8 cellular contexts compared by ENCODE assay signal in the genomic region with DNA sequence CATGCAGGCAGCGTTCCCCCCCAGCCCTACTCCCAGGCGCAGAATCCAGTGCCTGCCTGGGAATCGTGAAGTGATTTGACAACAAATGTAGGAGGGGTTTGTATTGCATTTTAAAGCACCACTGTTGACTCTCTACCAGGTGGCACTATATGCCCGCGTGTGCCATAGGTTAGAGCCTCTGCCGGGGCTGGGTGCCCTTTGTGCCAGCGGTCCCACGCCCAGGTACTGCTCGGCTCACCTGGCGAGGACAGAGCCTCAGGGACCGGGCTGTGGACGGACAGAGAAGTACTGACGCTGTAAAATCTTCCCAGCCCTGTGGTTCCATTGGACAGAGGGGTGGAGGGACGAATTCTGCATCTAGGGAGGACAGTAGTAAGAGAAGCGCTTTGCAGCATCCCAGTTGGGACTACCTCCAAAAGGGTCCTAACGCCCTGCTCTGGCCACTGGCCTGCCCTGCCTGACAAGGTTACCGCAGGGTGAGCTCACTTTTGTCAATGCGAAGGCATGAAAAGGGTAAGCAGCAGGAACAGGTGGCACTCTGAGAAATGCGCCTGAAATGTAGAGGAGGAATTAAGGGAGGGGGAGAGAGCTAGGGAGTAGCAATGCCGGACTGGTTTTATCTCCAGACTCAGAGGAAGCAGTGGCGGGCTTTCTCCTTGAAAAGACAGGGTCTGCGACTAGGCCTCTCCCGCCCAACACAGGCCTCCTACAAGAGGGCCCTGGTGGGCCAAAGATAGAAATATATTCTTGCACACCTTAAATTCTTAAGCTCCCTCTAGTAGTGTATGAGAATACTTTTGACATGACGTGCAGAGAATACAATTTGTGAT. TPM values are rescaled to one million over a fixed set of nuclear protein-coding genes. Genes with fewer than 3 reads are reported as not detected.
A peak's percentile ranks its signal among the peaks of the same experiment; 100 is the strongest.
DNase-seq lines count a peak whose midpoint lies in the region; ATAC-seq and TF ChIP-seq lines count a peak whose summit lies in the region.

No MANE protein-coding gene starts in this region.

- intact Hi-C loops in Caco-2 (cut with micrococcal nuclease; ENCODE audit: unreplicated experiment) (no loop called here), right cardiac atrium (cut with DNase I) (loop anchor here in 2 of 4 donors (10.0 kb wide), 1 partner anchor 210 kb away; no protein-coding TSS in a partner anchor)

- H3K4me2 ChIP-seq in KMS-11, result peak overlapping the region; percentile 83

- peaks cover 25% of the 10 kb centered on the region for H3K27me3 Mint-ChIP-seq in Caco-2 (ENCODE audit: insufficient read depth, unreplicated experiment)

- BruUV-seq in Caco-2 (replicated peaks; lab: Mats Ljungman, UMichigan), result no TSS peak

- H3K27me3 ChIP-seq in Caco-2 (replicated peaks; ENCODE audit: control insufficient read depth, insufficient read depth, low read length) (no peaks in the 10 kb centered on the region), KMS-11 (ENCODE audit: insufficient read depth, low read depth) (no peaks in the 10 kb centered on the region; the same call in none of the 2 replicates), right cardiac atrium (ENCODE audit: control insufficient read depth, insufficient read depth) (no peaks in the 10 kb centered on the region)

- ATAC-seq in right cardiac atrium (no peak), GM18520 (IDR thresholded peaks at IDR 0.05; ENCODE audit: unreplicated experiment) (no peak), HG03039 (IDR thresholded peaks at IDR 0.05; ENCODE audit: unreplicated experiment) (no peak), GM21529 (IDR thresholded peaks at IDR 0.05; ENCODE audit: unreplicated experiment) (no peak)

- WGBS in right cardiac atrium, result 29% methylated on average over 24 of the region's 24 CpGs

- H3K4me1 ChIP-seq in Caco-2, result peaks cover 8% of the 10 kb centered on the region; the same call in 1 of the 2 replicates
- peaks cover 31% of the 10 kb centered on the region for H3K4me1 ChIP-seq in KMS-11 (ENCODE audit: low read depth, poor library complexity, severe bottlenecking)
- no peaks in the 10 kb centered on the region for H3K4me1 ChIP-seq in right cardiac atrium (ENCODE audit: control insufficient read depth, insufficient read depth, low read length)

- H3K4me3 ChIP-seq in Caco-2 (ENCODE audit: low read depth, low read length) (peak overlapping the region; percentile 48), KMS-11 (IDR thresholded peaks at IDR 0.05; ENCODE audit: insufficient read depth, low read depth, low read length) (no peak overlapping the region), right cardiac atrium (ENCODE audit: low read length) (peak overlapping the region; percentile 72), retinal pigment epithelial cell (ENCODE audit: low read length) (peak overlapping the region; percentile 77)

- no peaks in the 10 kb centered on the region for H3K4me1 Mint-ChIP-seq in Caco-2 (ENCODE audit: low read depth, unreplicated experiment)

- H3K9ac ChIP-seq in KMS-11, result peak overlapping the region; percentile 33; the same call in 1 of the 2 replicates

- H3K9me3 ChIP-seq in Caco-2 (no peaks in the 10 kb centered on the region), right cardiac atrium (ENCODE audit: control insufficient read depth, low read length) (no peaks in the 10 kb centered on the region)

- H3K27ac ChIP-seq in KMS-11, result peak overlapping the region; percentile 7; the same call in 1 of the 2 replicates
- peak overlapping the region; percentile 93 for H3K27ac ChIP-seq in VCaP
- H3K27ac ChIP-seq in right cardiac atrium (ENCODE audit: low read length), result peak overlapping the region; percentile 19

- H3K9me3 Mint-ChIP-seq in Caco-2 (ENCODE audit: unreplicated experiment), result no peaks in the 10 kb centered on the region

- peaks cover 5% of the 10 kb centered on the region; the same call in 1 of the 2 replicates for H3K79me2 ChIP-seq in KMS-11 (ENCODE audit: insufficient read depth, low read depth)

- no peak overlapping the region for H3K27ac Mint-ChIP-seq in Caco-2 (ENCODE audit: unreplicated experiment)

- POLR2A ChIA-PET in Caco-2 (lab: Charles Lee), result no interaction called here

- CTCF ChIA-PET in Caco-2 (lab: Charles Lee), result no interaction called here

- DNase-seq in Caco-2 (no peak), right cardiac atrium (no peak), retinal pigment epithelial cell (ENCODE audit: low read depth) (no peak)

- peak overlapping the region; percentile 94 for H2AFZ ChIP-seq in KMS-11 (ENCODE audit: low read depth)

- no peaks in the 10 kb centered on the region for H4K20me1 ChIP-seq in KMS-11 (ENCODE audit: insufficient read depth)

- H3K4me3 Mint-ChIP-seq in Caco-2 (ENCODE audit: unreplicated experiment), result peak overlapping the region; percentile 64

- TF ChIP-seq CTCF in Caco-2 (IDR thresholded peaks at IDR 0.05; ENCODE audit: insufficient read depth in 1 of 2, low read depth in 1 of 2, low read length in 1 of 2, severe bottlenecking in 1 of 2, unreplicated experiment in 1 of 2) (no peak), KMS-11 (conservative IDR thresholded peaks at IDR 0.05; ENCODE audit: low read depth, low read length) (no peak), VCaP (conservative IDR thresholded peaks at IDR 0.05) (peak; percentile 60), retinal pigment epithelial cell (conservative IDR thresholded peaks at IDR 0.05; ENCODE audit: low read depth, low read length) (peak; percentile 17)

- H3K36me3 ChIP-seq in Caco-2 (ENCODE audit: control insufficient read depth, insufficient read depth, low read length), result no peaks in the 10 kb centered on the region
- no peaks in the 10 kb centered on the region for H3K36me3 ChIP-seq in KMS-11 (ENCODE audit: insufficient read depth)

- H3K36me3 Mint-ChIP-seq in Caco-2 (ENCODE audit: insufficient read depth, unreplicated experiment), result no peaks in the 10 kb centered on the region

RNA-seq across cellular contexts. Expression of gene CACNA2D1, which starts 0.9 kb away (rescaled TPM):
- total RNA-seq in Caco-2 (2022) (not detected in 2 replicates), right cardiac atrium (10 to 100 TPM; 33.7 to 55.2 (median 46.3) TPM)
- polyA plus RNA-seq in right cardiac atrium, result 9.7 TPM

Comparison
In these comparisons a context has a peak if more than half of its experiments do, and no peak if none do; other contexts are left out.
1. CTCF ChIP-seq: peak in VCaP (single experiment) and retinal pigment epithelial cell (single experiment); none in Caco-2 (0 of 2) and KMS-11 (single experiment).
2. H3K27ac ChIP-seq: peak in every context shown above with its lines; median percentile 93 in VCaP; 19 in right cardiac atrium; 7 in KMS-11.
3. RNA of gene CACNA2D1, which starts 0.9 kb away (total RNA-seq): 33.7 to 55.2 TPM in right cardiac atrium; not detected in Caco-2; every median in the first group is over 10 times any median in the second.